In genomic region chr6:7312616-7313504, GRCh38 we compare ENCODE assay signal across 1 cellular context.
TF ChIP-seq lines count a peak whose summit lies in the region.

SSR1 (minus strand) TSS chr6:7313199; CDS start chr6:7313120, 79 bp downstream.

TF ChIP-seq in HepG2, 621 proteins besides CTCF, POLR2A, EP300 and RAD21 (continued from another document and continues in another):
- TF ChIP-seq AKNA (CRISPR knock-in tag; IDR thresholded peaks at IDR 0.05; ENCODE audit: borderline replicate concordance) (peak; percentile 75; the same call in 1 of the 2 replicates), ZIK1 (CRISPR knock-in tag; IDR thresholded peaks at IDR 0.05; ENCODE audit: borderline replicate concordance, low read depth) (peak; percentile 83), TOE1 (CRISPR knock-in tag; IDR thresholded peaks at IDR 0.05) (peak; percentile 51; the same call in 1 of the 2 replicates), ZNF777 (CRISPR knock-in tag; IDR thresholded peaks at IDR 0.05) (peak; percentile 45; the same call in 1 of the 2 replicates), ZNF644 (CRISPR knock-in tag; IDR thresholded peaks at IDR 0.05; ENCODE audit: low read depth) (peak; percentile 62; the same call in 1 of the 2 replicates), ZNF567 (CRISPR knock-in tag; IDR thresholded peaks at IDR 0.05; ENCODE audit: borderline replicate concordance) (peak; percentile 93; the same call in 1 of the 2 replicates), CHCHD3 (CRISPR knock-in tag; IDR thresholded peaks at IDR 0.05) (peak; percentile 93), BRF2 (CRISPR knock-in tag; IDR thresholded peaks at IDR 0.05) (peak; percentile 90), ZNF34 (CRISPR knock-in tag; IDR thresholded peaks at IDR 0.05; ENCODE audit: borderline replicate concordance) (0 out of 2 replicates have a peak, but pooled peaks have one; percentile 69), XBP1 (CRISPR knock-in tag; IDR thresholded peaks at IDR 0.05) (peak; percentile 90; the same call in 1 of the 2 replicates), NFATC3 (CRISPR knock-in tag; IDR thresholded peaks at IDR 0.05) (no peak), ZBTB26 (CRISPR knock-in tag; IDR thresholded peaks at IDR 0.05; ENCODE audit: borderline replicate concordance) (peak; percentile 72; the same call in 1 of the 2 replicates), HNF4G (IDR thresholded peaks at IDR 0.05; ENCODE audit: borderline replicate concordance, low read depth, low read length) (peak; percentile 5; the same call in 1 of the 2 replicates), HNF4G (CRISPR knock-in tag; IDR thresholded peaks at IDR 0.05; ENCODE audit: borderline replicate concordance, low read depth) (no peak; the same call in 1 of the 2 replicates), MIER2 (CRISPR knock-in tag; IDR thresholded peaks at IDR 0.05) (peak; percentile 58; the same call in 1 of the 2 replicates), MTF2 (CRISPR knock-in tag; IDR thresholded peaks at IDR 0.05; ENCODE audit: borderline replicate concordance) (0 out of 2 replicates have a peak, but pooled peaks have one; percentile 63), MAZ (IDR thresholded peaks at IDR 0.05; ENCODE audit: borderline replicate concordance, low read depth, low read length) (peak; percentile 60), MAZ (CRISPR knock-in tag; IDR thresholded peaks at IDR 0.05; ENCODE audit: low read depth) (peak; percentile 96), HNF1B (CRISPR knock-in tag; IDR thresholded peaks at IDR 0.05) (peak; percentile 92), TERF1 (CRISPR knock-in tag; IDR thresholded peaks at IDR 0.05) (no peak; the same call in 1 of the 2 replicates), CBFB (CRISPR knock-in tag; IDR thresholded peaks at IDR 0.05) (peak; percentile 98), ZNF713 (CRISPR knock-in tag; IDR thresholded peaks at IDR 0.05) (peak; percentile 70; the same call in 1 of the 2 replicates), ZNF503 (CRISPR knock-in tag; IDR thresholded peaks at IDR 0.05) (peak; percentile 56; the same call in 1 of the 2 replicates), ZNF446 (CRISPR knock-in tag; IDR thresholded peaks at IDR 0.05) (no peak), CREBL2 (CRISPR knock-in tag; IDR thresholded peaks at IDR 0.05; ENCODE audit: borderline replicate concordance) (peak; percentile 82; the same call in 1 of the 2 replicates), RXRB (CRISPR knock-in tag; IDR thresholded peaks at IDR 0.05; ENCODE audit: borderline replicate concordance) (peak; percentile 56), NONO (IDR thresholded peaks at IDR 0.05) (no peak), NONO (CRISPR knock-in tag; conservative IDR thresholded peaks at IDR 0.05) (peak; percentile 85; the same call in 1 of the 2 replicates), ZNF558 (CRISPR knock-in tag; IDR thresholded peaks at IDR 0.05; ENCODE audit: borderline replicate concordance) (peak; percentile 47; the same call in 1 of the 2 replicates), SNAPC5 (CRISPR knock-in tag; IDR thresholded peaks at IDR 0.05; ENCODE audit: borderline replicate concordance) (peak; percentile 70; the same call in 1 of the 2 replicates), HMG20B (CRISPR knock-in tag; conservative IDR thresholded peaks at IDR 0.05) (0 out of 2 replicates have a peak, but pooled peaks have one; percentile 33), DR1 (CRISPR knock-in tag; IDR thresholded peaks at IDR 0.05) (peak; percentile 92), RCOR2 (CRISPR knock-in tag; IDR thresholded peaks at IDR 0.05) (peak; percentile 42; the same call in 1 of the 2 replicates), RARA (CRISPR knock-in tag; IDR thresholded peaks at IDR 0.05) (peak; percentile 56; the same call in 1 of the 2 replicates), MAF1 (CRISPR knock-in tag; IDR thresholded peaks at IDR 0.05; ENCODE audit: borderline replicate concordance) (no peak; the same call in none of the 2 replicates), ZSCAN25 (CRISPR knock-in tag; IDR thresholded peaks at IDR 0.05) (peak; percentile 51; the same call in 1 of the 2 replicates), SALL1 (CRISPR knock-in tag; IDR thresholded peaks at IDR 0.05) (peak; percentile 80), BHLHE40 (IDR thresholded peaks at IDR 0.05; ENCODE audit: low read length) (peak; percentile 92), ZNF878 (CRISPR knock-in tag; IDR thresholded peaks at IDR 0.05) (peak; percentile 94; the same call in 1 of the 2 replicates), NR2C2 (CRISPR knock-in tag; IDR thresholded peaks at IDR 0.05; ENCODE audit: borderline replicate concordance) (peak; percentile 56; the same call in 1 of the 2 replicates), GPBP1L1 (CRISPR knock-in tag; IDR thresholded peaks at IDR 0.05) (no peak), NKX3-1 (CRISPR knock-in tag; IDR thresholded peaks at IDR 0.05) (peak; percentile 92), ZZZ3 (CRISPR knock-in tag; IDR thresholded peaks at IDR 0.05; ENCODE audit: borderline replicate concordance) (peak; percentile 73), JUN (CRISPR knock-in tag; IDR thresholded peaks at IDR 0.05) (0 out of 2 replicates have a peak, but pooled peaks have one; percentile 18), CREM (IDR thresholded peaks at IDR 0.05) (peak; percentile 63; the same call in 1 of the 2 replicates), CREM (CRISPR knock-in tag; IDR thresholded peaks at IDR 0.05) (no peak), ZBTB20 (CRISPR knock-in tag; IDR thresholded peaks at IDR 0.05; ENCODE audit: borderline replicate concordance, low read depth) (peak; percentile 60), NR0B2 (CRISPR knock-in tag; IDR thresholded peaks at IDR 0.05) (peak; percentile 35; the same call in 1 of the 2 replicates), MXI1 (IDR thresholded peaks at IDR 0.05; ENCODE audit: borderline replicate concordance, low read depth, low read length) (peak; percentile 94), ZNF230 (CRISPR knock-in tag; IDR thresholded peaks at IDR 0.05) (no peak)
